ENCODE assay signal across 9 cellular contexts in the genomic region with DNA sequence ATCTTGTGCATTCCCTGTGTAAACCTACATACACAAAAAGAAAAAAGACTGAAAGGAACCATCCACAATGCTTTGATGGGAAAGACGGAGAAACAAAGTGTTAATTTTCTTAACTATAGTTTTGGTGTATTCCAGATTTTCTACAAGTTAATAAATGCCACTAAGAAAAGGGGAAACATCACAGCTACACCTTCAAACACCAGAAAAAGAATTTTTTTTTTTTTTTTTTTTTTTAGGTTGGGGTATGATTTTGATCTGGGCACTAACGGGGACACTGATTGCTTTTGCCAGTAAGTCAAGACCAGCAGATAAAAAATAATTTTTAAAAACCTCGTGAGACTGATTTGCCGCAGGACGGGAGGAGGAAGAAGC. TPM values are rescaled to one million over a fixed set of nuclear protein-coding genes. Genes with fewer than 3 reads are reported as not detected.
DNase-seq lines count a peak whose midpoint lies in the region; ATAC-seq and TF ChIP-seq lines count a peak whose summit lies in the region.
"Had no signal": no experiment of that assay in that cellular context is flagged by ENCODE, and none has a peak within 500 bp of the region (broad histone marks: within the 10 kb centered on the region; RNA-seq: fewer than 3 reads in every experiment).

No MANE protein-coding gene starts in this region.

- H3K4me3 ChIP-seq in mucosa of descending colon = peak overlapping the region; percentile 50

- H3K4me1 Mint-ChIP-seq in stimulated activated naive CD8-positive, alpha-beta T cell treated with anti-CD3 and anti-CD28 coated beads, Interleukin-15, Interleukin-2, amounts not matched to agents 100 ng/mL and 50 ng/mL, for 24 hours (ENCODE audit: low read depth) = peaks cover 38% of the 10 kb centered on the region
- peaks cover 14% of the 10 kb centered on the region for H3K4me1 Mint-ChIP-seq in MCF 10A (ENCODE audit: insufficient read depth, unreplicated experiment)

- no peaks in the 10 kb centered on the region for H3K36me3 ChIP-seq in mucosa of descending colon (ENCODE audit: low read depth)

- DNase-seq in stimulated activated naive CD8-positive, alpha-beta T cell treated with anti-CD3 and anti-CD28 coated beads, Interleukin-15, Interleukin-2, amounts not matched to agents 100 U/mL and 50 U/mL, for 24 hours = no peak
- DNase-seq in MCF 10A (ENCODE audit: unreplicated experiment) (no peak), mucosa of descending colon (no peak), NCI-H2227 treated with DMSO at 0.1 percent for 48 hours (lab: John Stamatoyannopoulos, UW) (no peak), T1000 (lab: John Stamatoyannopoulos, UW) (no peak)
- no peak for DNase-seq in stimulated activated CD4-positive, alpha-beta T cell treated with anti-CD3 and anti-CD28 coated beads, Interleukin-2, amount 100 ng/mL, for 24 hours
- no peak for DNase-seq in activated CD8-positive, alpha-beta memory T cell treated with anti-CD3 and anti-CD28 coated beads, Interleukin-2, amount 50 U/mL, for 4 hours

- POLR2A ChIA-PET in MCF 10A (lab: Yijun Ruan, JAX) = interaction anchor here (0.6 to 3.1 kb wide), 16 partner anchors 9 to 588 kb away, joined by 3 to 17 read pairs (median 3); a partner anchor contains a TSS

- H3K9me3 ChIP-seq in mucosa of descending colon = no peaks in the 10 kb centered on the region

- peak overlapping the region; percentile 99 for H3K27ac Mint-ChIP-seq in stimulated activated naive CD8-positive, alpha-beta T cell treated with anti-CD3 and anti-CD28 coated beads, Interleukin-15, Interleukin-2, amounts not matched to agents 100 ng/mL and 50 ng/mL, for 24 hours
- peak overlapping the region; percentile 98 for H3K27ac Mint-ChIP-seq in MCF 10A (ENCODE audit: low read depth, unreplicated experiment)

- H3K27me3 Mint-ChIP-seq in stimulated activated naive CD8-positive, alpha-beta T cell treated with anti-CD3 and anti-CD28 coated beads, Interleukin-15, Interleukin-2, amounts not matched to agents 100 ng/mL and 50 ng/mL, for 24 hours = no peaks in the 10 kb centered on the region
- H3K27me3 Mint-ChIP-seq in MCF 10A (ENCODE audit: insufficient read depth, unreplicated experiment) = no peaks in the 10 kb centered on the region

- no TSS peak for BruUV-seq in MCF 10A (replicated peaks; lab: Mats Ljungman, UMichigan)

- peaks cover 9% of the 10 kb centered on the region for H3K4me1 ChIP-seq in mucosa of descending colon (ENCODE audit: low read depth)

- no peak for ATAC-seq in stimulated activated naive CD8-positive, alpha-beta T cell treated with anti-CD3 and anti-CD28 coated beads, Interleukin-15, Interleukin-2, amounts not matched to agents 100 U/mL and 50 U/mL, for 24 hours
- no peak for ATAC-seq in mucosa of descending colon

- H3K4me3 Mint-ChIP-seq in stimulated activated naive CD8-positive, alpha-beta T cell treated with anti-CD3 and anti-CD28 coated beads, Interleukin-15, Interleukin-2, amounts not matched to agents 100 ng/mL and 50 ng/mL, for 24 hours = peak overlapping the region; percentile 98
- peak overlapping the region; percentile 97 for H3K4me3 Mint-ChIP-seq in MCF 10A (ENCODE audit: unreplicated experiment)

- peaks cover 32% of the 10 kb centered on the region for H3K36me3 Mint-ChIP-seq in stimulated activated naive CD8-positive, alpha-beta T cell treated with anti-CD3 and anti-CD28 coated beads, Interleukin-15, Interleukin-2, amounts not matched to agents 100 ng/mL and 50 ng/mL, for 24 hours (ENCODE audit: low read depth)
- H3K36me3 Mint-ChIP-seq in MCF 10A (ENCODE audit: insufficient read depth, unreplicated experiment) = peaks cover 26% of the 10 kb centered on the region

- no peaks in the 10 kb centered on the region for H3K9me3 Mint-ChIP-seq in stimulated activated naive CD8-positive, alpha-beta T cell treated with anti-CD3 and anti-CD28 coated beads, Interleukin-15, Interleukin-2, amounts not matched to agents 100 ng/mL and 50 ng/mL, for 24 hours
- H3K9me3 Mint-ChIP-seq in MCF 10A (ENCODE audit: unreplicated experiment) = no peaks in the 10 kb centered on the region

- CTCF ChIA-PET in MCF 10A (lab: Yijun Ruan, JAX) = interaction anchor here (0.6 to 9.5 kb wide), 12 partner anchors 12 to 1463 kb away, joined by 3 to 94 read pairs (median 4); a partner anchor contains a TSS

- TF ChIP-seq CTCF in MCF 10A (IDR thresholded peaks at IDR 0.05; ENCODE audit: unreplicated experiment) (no peak), mucosa of descending colon (IDR thresholded peaks at IDR 0.05) (no peak)

- intact Hi-C loops in MCF 10A (cut with micrococcal nuclease) = loop anchor here (1.0 kb wide), 1 partner anchor 403 kb away; no protein-coding TSS in a partner anchor
- intact Hi-C loops in mucosa of descending colon (cut with DNase I, micrococcal nuclease) = no loop called here

RNA-seq across cellular contexts. Expression of a gene that starts 0.3 kb away (rescaled TPM):
- 21.1 and 29.9 TPM in 2 replicates for total RNA-seq in MCF 10A (2022)
- 10 to 100 TPM; 14.0 to 22.0 (median 14.5) TPM for total RNA-seq in mucosa of descending colon

RNA-seq across cellular contexts. Expression of a gene that starts 12.6 kb away (rescaled TPM):
- total RNA-seq in MCF 10A (2022) (3.4 and 4.5 TPM in 2 replicates), mucosa of descending colon (1 to 10 TPM; 3.7 to 9.5 (median 4.7) TPM)

RNA-seq across cellular contexts. Expression of a gene that starts 59.6 kb away (rescaled TPM):
- not detected in 2 replicates for total RNA-seq in MCF 10A (2022)
- 1 to 10 TPM; 1.7 to 5.7 (median 3.5) TPM for total RNA-seq in mucosa of descending colon
- total RNA-seq: glomerular endothelial cell had no signal
